Comparison of ENCODE assay signal across 8 cellular contexts in genomic region chrX:152926279-152926678, GRCh38. TPM values are rescaled to one million over a fixed set of nuclear protein-coding genes. Genes with fewer than 3 reads are reported as not detected.
DNase-seq lines count a peak whose midpoint lies in the region; ATAC-seq and TF ChIP-seq lines count a peak whose summit lies in the region.

No MANE protein-coding gene starts in this region.

- H3K36me3 Mint-ChIP-seq in activated naive CD8-positive, alpha-beta T cell treated with anti-CD3 and anti-CD28 coated beads, Interleukin-2, amount 50 U/mL, for 24 hours (ENCODE audit: low read depth) = no peaks in the 10 kb centered on the region

- peaks cover 6% of the 10 kb centered on the region for H3K4me1 ChIP-seq in Loucy (ENCODE audit: insufficient read depth, low read length, poor library complexity, severe bottlenecking)
- H3K4me1 ChIP-seq in esophagus muscularis mucosa = peaks cover 0 to 5% (median 0%) of the 10 kb centered on the region in 4 donors

- no peak overlapping the region for H3K27ac ChIP-seq in esophagus muscularis mucosa (replicated peaks in 1 of 4)

- H3K4me2 ChIP-seq in Loucy (ENCODE audit: low read depth, low read length, poor library complexity, severe bottlenecking) = peak overlapping the region; percentile 35

- H3K4me3 ChIP-seq in Loucy (ENCODE audit: low read length, poor library complexity, severe bottlenecking) (peak overlapping the region; percentile 15), esophagus muscularis mucosa (no peak overlapping the region)

- H3F3A ChIP-seq in Loucy (ENCODE audit: low read depth) = no peaks in the 10 kb centered on the region

- peak overlapping the region; percentile 16 for H2AFZ ChIP-seq in Loucy (ENCODE audit: low read length)

- H3K9me3 ChIP-seq in Loucy (ENCODE audit: insufficient read depth, low read depth, low read length) = no peaks in the 10 kb centered on the region
- no peaks in the 10 kb centered on the region for H3K9me3 ChIP-seq in esophagus muscularis mucosa

- H3K9ac ChIP-seq in Loucy (ENCODE audit: low read depth, low read length, poor library complexity, severe bottlenecking) = no peak overlapping the region

- no peaks in the 10 kb centered on the region for H3K9me3 Mint-ChIP-seq in activated naive CD8-positive, alpha-beta T cell treated with anti-CD3 and anti-CD28 coated beads, Interleukin-2, amount 50 U/mL, for 24 hours

- ATAC-seq in GM21723 (IDR thresholded peaks at IDR 0.05; ENCODE audit: unreplicated experiment) = peak; percentile 85
- ATAC-seq in activated naive CD8-positive, alpha-beta T cell treated with anti-CD3 and anti-CD28 coated beads, Interleukin-2, amount 50 U/mL, for 24 hours = peak; percentile 88

- TF ChIP-seq POLR2A in esophagus muscularis mucosa (IDR thresholded peaks at IDR 0.05; ENCODE audit: low read depth) = no peak

- TF ChIP-seq EP300 in esophagus muscularis mucosa (IDR thresholded peaks at IDR 0.05) = no peak

- peak; percentile 57 for TF ChIP-seq CTCF in Loucy (conservative IDR thresholded peaks at IDR 0.05; ENCODE audit: low read length)
- peak in 1 of 3 experiments; percentile 29 for TF ChIP-seq CTCF in esophagus muscularis mucosa (IDR thresholded peaks at IDR 0.05)

- no peak overlapping the region for H3K27ac Mint-ChIP-seq in activated naive CD8-positive, alpha-beta T cell treated with anti-CD3 and anti-CD28 coated beads, Interleukin-2, amount 50 U/mL, for 24 hours

- intact Hi-C loops in esophagus muscularis mucosa (cut with DNase I) = no loop called here

- no peak overlapping the region for H3K4me3 Mint-ChIP-seq in activated naive CD8-positive, alpha-beta T cell treated with anti-CD3 and anti-CD28 coated beads, Interleukin-2, amount 50 U/mL, for 24 hours

- H3K27me3 ChIP-seq in Loucy (ENCODE audit: insufficient read depth, low read length, poor library complexity, severe bottlenecking) = no peaks in the 10 kb centered on the region
- no peaks in the 10 kb centered on the region for H3K27me3 ChIP-seq in esophagus muscularis mucosa

- WGBS in esophagus muscularis mucosa = 21% methylated on average over 7 of the region's 8 CpGs

- no peaks in the 10 kb centered on the region for H3K36me3 ChIP-seq in Loucy (ENCODE audit: insufficient read depth, low read length)
- H3K36me3 ChIP-seq in esophagus muscularis mucosa = no peaks in the 10 kb centered on the region

- DNase-seq in ELF-1 (ENCODE audit: low read depth, low spot score) = peak; percentile 86
- peak; percentile 67 for DNase-seq in SK-MEL-5 (ENCODE audit: low read depth, low spot score)
- DNase-seq in activated naive CD8-positive, alpha-beta T cell treated with anti-CD3 and anti-CD28 coated beads, Interleukin-2, amount 50 U/mL, for 24 hours = peak; percentile 56
- DNase-seq in inferior parietal cortex (ENCODE audit: extremely low spot score) = peak; percentile 57
- peak; percentile 29 to 40 for DNase-seq in stimulated activated CD4-positive, alpha-beta T cell treated with anti-CD3 and anti-CD28 coated beads, Interleukin-2, amount 100 ng/mL, for 48 hours
- no peak for DNase-seq in esophagus muscularis mucosa (ENCODE audit: extremely low spot score)

- H3K4me1 Mint-ChIP-seq in activated naive CD8-positive, alpha-beta T cell treated with anti-CD3 and anti-CD28 coated beads, Interleukin-2, amount 50 U/mL, for 24 hours = peaks cover 13% of the 10 kb centered on the region

- H3K27me3 Mint-ChIP-seq in activated naive CD8-positive, alpha-beta T cell treated with anti-CD3 and anti-CD28 coated beads, Interleukin-2, amount 50 U/mL, for 24 hours = peaks cover 2% of the 10 kb centered on the region

- in situ Hi-C loops in SK-MEL-5 (cut with HindIII; ENCODE audit: low pct_unique_long_range_greater_than_20kb, low sequenced_read_pairs) = no loop called here

- no peaks in the 10 kb centered on the region for H4K20me1 ChIP-seq in Loucy (ENCODE audit: insufficient read depth, low read length, poor library complexity, severe bottlenecking)

- H3K9me2 ChIP-seq in Loucy (replicated peaks; ENCODE audit: low read depth, low read length) = no peaks in the 10 kb centered on the region

- no peaks in the 10 kb centered on the region for H3K79me2 ChIP-seq in Loucy (ENCODE audit: insufficient read depth, low read length)

RNA-seq across cellular contexts. Expression of gene ZNF185, which starts 28.4 kb away (rescaled TPM):
- total RNA-seq in SK-MEL-5 (2014; rRNA removed; shearing (Covaris generic)) = 0.56 and 0.92 TPM in 2 replicates
- polyA plus RNA-seq in SK-MEL-5 (2015; cell fraction: cytosol; rRNA removed) = 1.6 and 1.8 TPM in 2 replicates
- 0.65 and 0.86 TPM in 2 replicates for polyA plus RNA-seq in SK-MEL-5 (2015; cell fraction: nucleus; rRNA removed)
- total RNA-seq in esophagus muscularis mucosa = 1 to 10 TPM; 2.5 to 3.7 (median 3.0) TPM
